In the genomic region with DNA sequence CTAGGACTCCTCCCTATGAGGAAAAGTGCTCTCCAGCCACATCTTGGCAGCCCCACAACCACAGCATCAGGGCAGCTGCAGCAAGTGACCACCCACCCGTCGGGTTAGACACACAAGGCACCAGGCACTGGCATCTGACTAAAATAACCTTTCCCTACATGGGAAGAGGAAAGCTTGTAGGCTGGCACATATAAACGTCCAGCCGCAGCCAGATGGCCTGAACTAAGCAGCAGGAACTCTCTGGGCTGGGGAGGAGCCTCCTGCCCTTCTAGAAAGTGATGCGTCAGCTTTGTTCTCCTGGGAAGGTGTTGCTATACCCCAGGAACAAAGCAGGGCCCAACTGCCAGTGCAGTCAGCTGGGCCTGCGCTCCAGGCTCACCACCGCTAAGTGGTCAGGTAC, we compare ENCODE assay signal across 29 cellular contexts.
A peak's percentile ranks its signal among the peaks of the same experiment; 100 is the strongest.
DNase-seq lines count a peak whose midpoint lies in the region; FAIRE-seq and TF ChIP-seq lines count a peak whose summit lies in the region.
"Had no signal": no experiment of that assay in that cellular context is flagged by ENCODE, and none has a peak within 500 bp of the region (broad histone marks: within the 10 kb centered on the region; RNA-seq: fewer than 3 reads in every experiment).

No MANE protein-coding gene starts in this region.

- no peak for FAIRE-seq in D721Med (lab: Jason Lieb, UNC)
- FAIRE-seq: A204.1, endometrium, RCC 7860 had no signal

- no peaks in the 10 kb centered on the region for H3K36me3 ChIP-seq in left ventricle myocardium inferior
- no peaks in the 10 kb centered on the region for H3K36me3 ChIP-seq in sigmoid colon
- H3K36me3 ChIP-seq in tibial nerve: no peaks in the 10 kb centered on the region
- H3K36me3 ChIP-seq: adrenal gland, transverse colon had no signal

- H3K4me1 ChIP-seq in left ventricle myocardium inferior: peaks cover 27% of the 10 kb centered on the region
- peaks cover 0 to 5% (median 2%) of the 10 kb centered on the region in 4 donors for H3K4me1 ChIP-seq in sigmoid colon
- H3K4me1 ChIP-seq in tibial nerve: peaks cover 0 to 10% (median 0%) of the 10 kb centered on the region in 4 donors
- H3K4me1 ChIP-seq: adrenal gland, transverse colon had no signal

- H3K27me3 ChIP-seq in left ventricle myocardium inferior (ENCODE audit: low read depth): no peaks in the 10 kb centered on the region
- H3K27me3 ChIP-seq in sigmoid colon: no peaks in the 10 kb centered on the region
- no peaks in the 10 kb centered on the region for H3K27me3 ChIP-seq in tibial nerve
- H3K27me3 ChIP-seq: adrenal gland, transverse colon had no signal

- H3K9me3 ChIP-seq in left ventricle myocardium inferior (replicated peaks) (no peaks in the 10 kb centered on the region), sigmoid colon (no peaks in the 10 kb centered on the region), tibial nerve (no peaks in the 10 kb centered on the region)
- H3K9me3 ChIP-seq: adrenal gland, transverse colon had no signal

- 80 to 90% methylated on average over 7 of the region's 7 CpGs for WGBS in sigmoid colon, 2 donors
- WGBS in tibial nerve, 2 donors: 47 to 61% methylated on average over 5 to 7 of the region's 7 CpGs

- TF ChIP-seq CTCF in left ventricle myocardium inferior (IDR thresholded peaks at IDR 0.05; ENCODE audit: borderline replicate concordance) (no peak), sigmoid colon (IDR thresholded peaks at IDR 0.05) (no peak), D721Med (IDR thresholded peaks at IDR 0.05; ENCODE audit: insufficient read depth, missing control alignments) (no peak), tibial nerve (IDR thresholded peaks at IDR 0.05) (no peak)

- TF ChIP-seq POLR2A in sigmoid colon (IDR thresholded peaks at IDR 0.05) (no peak), tibial nerve (IDR thresholded peaks at IDR 0.05) (no peak)

- TF ChIP-seq EP300 in sigmoid colon (IDR thresholded peaks at IDR 0.05): no peak
- peak in 1 of 2 donors; percentile 10 for TF ChIP-seq EP300 in tibial nerve (IDR thresholded peaks at IDR 0.05)

- H3K27ac ChIP-seq in left ventricle myocardium inferior (replicated peaks) (peak overlapping the region; percentile 78), sigmoid colon (no peak overlapping the region), tibial nerve (no peak overlapping the region)
- H3K27ac ChIP-seq: adrenal gland, KMS-11, SK-N-MC, transverse colon had no signal

- DNase-seq in AG20443 (ENCODE audit: low spot score) (peak; percentile 27), cerebellum (ENCODE audit: low spot score) (peak; percentile 63), left ventricle myocardium inferior (peak; percentile 53), sigmoid colon (peak; percentile 56), D721Med (ENCODE audit: insufficient read length, low spot score) (no peak), tibial nerve (ENCODE audit: low spot score in 2 of 2) (no peak), NCI-H2227 treated with DMSO at 0.1 percent for 48 hours (lab: John Stamatoyannopoulos, UW) (no peak), NCI-H1694 treated with DMSO at 0.1 percent for 48 hours (lab: John Stamatoyannopoulos, UW) (no peak)
- DNase-seq: activated CD4-positive, alpha-beta T cell treated with anti-CD3 and anti-CD28 coated beads for 4 hours; activated naive CD4-positive, alpha-beta T cell; activated T-cell treated with anti-CD3 and anti-CD28 coated beads, Interleukin-2, amount 50 U/mL, for 48 hours; adrenal gland; CD8-positive, alpha-beta memory T cell; DMS53; GDM1; GOT3; naive B cell; NCI-H2171 treated with DMSO at 0.1 percent for 48 hours; NCI-H526; occipital lobe; stimulated activated CD4-positive, alpha-beta T cell treated with anti-CD3 and anti-CD28 coated beads, Interleukin-15, amount 100 ng/mL, for 24 hours; stimulated activated naive CD8-positive, alpha-beta T cell treated with anti-CD3 and anti-CD28 coated beads, Interleukin-15, Interleukin-2, amounts not matched to agents 100 U/mL and 50 U/mL, for 24 hours; T-helper 2 cell; transverse colon had no signal

- intact Hi-C loops in left ventricle myocardium inferior (cut with micrococcal nuclease): no loop called here
- intact Hi-C loops in sigmoid colon (cut with DNase I): no loop called here

- no peak overlapping the region for H3K4me3 ChIP-seq in left ventricle myocardium inferior
- no peak overlapping the region for H3K4me3 ChIP-seq in sigmoid colon
- H3K4me3 ChIP-seq in tibial nerve: no peak overlapping the region
- H3K4me3 ChIP-seq: adrenal gland, SK-N-MC, transverse colon had no signal

Comparison
In these comparisons a context has a peak if more than half of its experiments do, and no peak if none do; other contexts are left out.
1. DNase-seq: peak in AG20443 (single experiment), cerebellum (single experiment), left ventricle myocardium inferior (single experiment) and sigmoid colon (single experiment); none in D721Med (single experiment), tibial nerve (0 of 2), NCI-H2227 treated with DMSO at 0.1 percent for 48 hours (single experiment) and NCI-H1694 treated with DMSO at 0.1 percent for 48 hours (single experiment).